Comparison of ENCODE assay signal across 2 cellular contexts in the genomic region with DNA sequence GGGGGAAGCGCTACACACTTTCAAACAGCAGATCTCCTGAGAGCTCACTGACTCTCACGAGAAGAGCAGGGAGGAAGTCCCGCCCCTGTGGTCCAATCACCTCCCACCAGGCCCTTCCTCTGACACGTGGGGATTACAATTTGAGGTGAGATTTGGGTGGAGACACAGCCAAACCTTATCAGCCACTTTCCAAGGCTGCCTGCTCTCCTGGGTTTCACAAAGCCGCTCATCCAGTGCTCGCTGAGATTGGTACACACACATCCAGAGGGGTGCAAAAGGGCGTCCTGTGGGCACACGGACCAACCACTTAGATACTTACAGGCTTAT.
TF ChIP-seq lines count a peak whose summit lies in the region.

No MANE protein-coding gene starts in this region.

TF ChIP-seq in HCT116, 20 proteins besides CTCF, POLR2A, EP300 and RAD21:
- no peak for TF ChIP-seq ZFX (IDR thresholded peaks at IDR 0.05)
- no peak for TF ChIP-seq ZNF274 (IDR thresholded peaks at IDR 0.05; ENCODE audit: low read depth, low read length)
- TF ChIP-seq CEBPB (IDR thresholded peaks at IDR 0.05; ENCODE audit: low read depth): no peak
- TF ChIP-seq, protein P1, sequence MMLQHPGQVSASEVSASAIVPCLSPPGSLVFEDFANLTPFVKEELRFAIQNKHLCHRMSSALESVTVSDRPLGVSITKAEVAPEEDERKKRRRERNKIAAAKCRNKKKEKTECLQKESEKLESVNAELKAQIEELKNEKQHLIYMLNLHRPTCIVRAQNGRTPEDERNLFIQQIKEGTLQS (IDR thresholded peaks at IDR 0.05): no peak

TF ChIP-seq in K562, 482 proteins besides CTCF, POLR2A, EP300 and RAD21:
- TF ChIP-seq, protein P2, sequence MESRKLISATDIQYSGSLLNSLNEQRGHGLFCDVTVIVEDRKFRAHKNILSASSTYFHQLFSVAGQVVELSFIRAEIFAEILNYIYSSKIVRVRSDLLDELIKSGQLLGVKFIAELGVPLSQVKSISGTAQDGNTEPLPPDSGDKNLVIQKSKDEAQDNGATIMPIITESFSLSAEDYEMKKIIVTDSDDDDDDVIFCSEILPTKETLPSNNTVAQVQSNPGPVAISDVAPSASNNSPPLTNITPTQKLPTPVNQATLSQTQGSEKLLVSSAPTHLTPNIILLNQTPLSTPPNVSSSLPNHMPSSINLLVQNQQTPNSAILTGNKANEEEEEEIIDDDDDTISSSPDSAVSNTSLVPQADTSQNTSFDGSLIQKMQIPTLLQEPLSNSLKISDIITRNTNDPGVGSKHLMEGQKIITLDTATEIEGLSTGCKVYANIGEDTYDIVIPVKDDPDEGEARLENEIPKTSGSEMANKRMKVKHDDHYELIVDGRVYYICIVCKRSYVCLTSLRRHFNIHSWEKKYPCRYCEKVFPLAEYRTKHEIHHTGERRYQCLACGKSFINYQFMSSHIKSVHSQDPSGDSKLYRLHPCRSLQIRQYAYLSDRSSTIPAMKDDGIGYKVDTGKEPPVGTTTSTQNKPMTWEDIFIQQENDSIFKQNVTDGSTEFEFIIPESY (CRISPR knock-in tag; IDR thresholded peaks at IDR 0.05): peak; percentile 48; the same call in 1 of the 2 replicates
- TF ChIP-seq CBFA2T3 (IDR thresholded peaks at IDR 0.05): peak; percentile 8; the same call in 1 of the 2 replicates
- TF ChIP-seq, protein P3, sequence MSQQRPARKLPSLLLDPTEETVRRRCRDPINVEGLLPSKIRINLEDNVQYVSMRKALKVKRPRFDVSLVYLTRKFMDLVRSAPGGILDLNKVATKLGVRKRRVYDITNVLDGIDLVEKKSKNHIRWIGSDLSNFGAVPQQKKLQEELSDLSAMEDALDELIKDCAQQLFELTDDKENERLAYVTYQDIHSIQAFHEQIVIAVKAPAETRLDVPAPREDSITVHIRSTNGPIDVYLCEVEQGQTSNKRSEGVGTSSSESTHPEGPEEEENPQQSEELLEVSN (IDR thresholded peaks at IDR 0.05; ENCODE audit: borderline replicate concordance in 1 of 2, extremely low read depth in 1 of 2, insufficient read depth in 1 of 2, insufficient read length in 1 of 2, low read depth in 1 of 2, low read length in 1 of 2, poor library complexity in 1 of 2, severe bottlenecking in 1 of 2): peak in 1 of 2 experiments; percentile 69
- TF ChIP-seq, protein P4, sequence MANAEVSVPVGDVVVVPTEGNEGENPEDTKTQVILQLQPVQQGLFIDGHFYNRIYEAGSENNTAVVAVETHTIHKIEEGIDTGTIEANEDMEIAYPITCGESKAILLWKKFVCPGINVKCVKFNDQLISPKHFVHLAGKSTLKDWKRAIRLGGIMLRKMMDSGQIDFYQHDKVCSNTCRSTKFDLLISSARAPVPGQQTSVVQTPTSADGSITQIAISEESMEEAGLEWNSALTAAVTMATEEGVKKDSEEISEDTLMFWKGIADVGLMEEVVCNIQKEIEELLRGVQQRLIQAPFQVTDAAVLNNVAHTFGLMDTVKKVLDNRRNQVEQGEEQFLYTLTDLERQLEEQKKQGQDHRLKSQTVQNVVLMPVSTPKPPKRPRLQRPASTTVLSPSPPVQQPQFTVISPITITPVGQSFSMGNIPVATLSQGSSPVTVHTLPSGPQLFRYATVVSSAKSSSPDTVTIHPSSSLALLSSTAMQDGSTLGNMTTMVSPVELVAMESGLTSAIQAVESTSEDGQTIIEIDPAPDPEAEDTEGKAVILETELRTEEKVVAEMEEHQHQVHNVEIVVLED (CRISPR knock-in tag; IDR thresholded peaks at IDR 0.05): no peak
- TF ChIP-seq, protein P5, sequence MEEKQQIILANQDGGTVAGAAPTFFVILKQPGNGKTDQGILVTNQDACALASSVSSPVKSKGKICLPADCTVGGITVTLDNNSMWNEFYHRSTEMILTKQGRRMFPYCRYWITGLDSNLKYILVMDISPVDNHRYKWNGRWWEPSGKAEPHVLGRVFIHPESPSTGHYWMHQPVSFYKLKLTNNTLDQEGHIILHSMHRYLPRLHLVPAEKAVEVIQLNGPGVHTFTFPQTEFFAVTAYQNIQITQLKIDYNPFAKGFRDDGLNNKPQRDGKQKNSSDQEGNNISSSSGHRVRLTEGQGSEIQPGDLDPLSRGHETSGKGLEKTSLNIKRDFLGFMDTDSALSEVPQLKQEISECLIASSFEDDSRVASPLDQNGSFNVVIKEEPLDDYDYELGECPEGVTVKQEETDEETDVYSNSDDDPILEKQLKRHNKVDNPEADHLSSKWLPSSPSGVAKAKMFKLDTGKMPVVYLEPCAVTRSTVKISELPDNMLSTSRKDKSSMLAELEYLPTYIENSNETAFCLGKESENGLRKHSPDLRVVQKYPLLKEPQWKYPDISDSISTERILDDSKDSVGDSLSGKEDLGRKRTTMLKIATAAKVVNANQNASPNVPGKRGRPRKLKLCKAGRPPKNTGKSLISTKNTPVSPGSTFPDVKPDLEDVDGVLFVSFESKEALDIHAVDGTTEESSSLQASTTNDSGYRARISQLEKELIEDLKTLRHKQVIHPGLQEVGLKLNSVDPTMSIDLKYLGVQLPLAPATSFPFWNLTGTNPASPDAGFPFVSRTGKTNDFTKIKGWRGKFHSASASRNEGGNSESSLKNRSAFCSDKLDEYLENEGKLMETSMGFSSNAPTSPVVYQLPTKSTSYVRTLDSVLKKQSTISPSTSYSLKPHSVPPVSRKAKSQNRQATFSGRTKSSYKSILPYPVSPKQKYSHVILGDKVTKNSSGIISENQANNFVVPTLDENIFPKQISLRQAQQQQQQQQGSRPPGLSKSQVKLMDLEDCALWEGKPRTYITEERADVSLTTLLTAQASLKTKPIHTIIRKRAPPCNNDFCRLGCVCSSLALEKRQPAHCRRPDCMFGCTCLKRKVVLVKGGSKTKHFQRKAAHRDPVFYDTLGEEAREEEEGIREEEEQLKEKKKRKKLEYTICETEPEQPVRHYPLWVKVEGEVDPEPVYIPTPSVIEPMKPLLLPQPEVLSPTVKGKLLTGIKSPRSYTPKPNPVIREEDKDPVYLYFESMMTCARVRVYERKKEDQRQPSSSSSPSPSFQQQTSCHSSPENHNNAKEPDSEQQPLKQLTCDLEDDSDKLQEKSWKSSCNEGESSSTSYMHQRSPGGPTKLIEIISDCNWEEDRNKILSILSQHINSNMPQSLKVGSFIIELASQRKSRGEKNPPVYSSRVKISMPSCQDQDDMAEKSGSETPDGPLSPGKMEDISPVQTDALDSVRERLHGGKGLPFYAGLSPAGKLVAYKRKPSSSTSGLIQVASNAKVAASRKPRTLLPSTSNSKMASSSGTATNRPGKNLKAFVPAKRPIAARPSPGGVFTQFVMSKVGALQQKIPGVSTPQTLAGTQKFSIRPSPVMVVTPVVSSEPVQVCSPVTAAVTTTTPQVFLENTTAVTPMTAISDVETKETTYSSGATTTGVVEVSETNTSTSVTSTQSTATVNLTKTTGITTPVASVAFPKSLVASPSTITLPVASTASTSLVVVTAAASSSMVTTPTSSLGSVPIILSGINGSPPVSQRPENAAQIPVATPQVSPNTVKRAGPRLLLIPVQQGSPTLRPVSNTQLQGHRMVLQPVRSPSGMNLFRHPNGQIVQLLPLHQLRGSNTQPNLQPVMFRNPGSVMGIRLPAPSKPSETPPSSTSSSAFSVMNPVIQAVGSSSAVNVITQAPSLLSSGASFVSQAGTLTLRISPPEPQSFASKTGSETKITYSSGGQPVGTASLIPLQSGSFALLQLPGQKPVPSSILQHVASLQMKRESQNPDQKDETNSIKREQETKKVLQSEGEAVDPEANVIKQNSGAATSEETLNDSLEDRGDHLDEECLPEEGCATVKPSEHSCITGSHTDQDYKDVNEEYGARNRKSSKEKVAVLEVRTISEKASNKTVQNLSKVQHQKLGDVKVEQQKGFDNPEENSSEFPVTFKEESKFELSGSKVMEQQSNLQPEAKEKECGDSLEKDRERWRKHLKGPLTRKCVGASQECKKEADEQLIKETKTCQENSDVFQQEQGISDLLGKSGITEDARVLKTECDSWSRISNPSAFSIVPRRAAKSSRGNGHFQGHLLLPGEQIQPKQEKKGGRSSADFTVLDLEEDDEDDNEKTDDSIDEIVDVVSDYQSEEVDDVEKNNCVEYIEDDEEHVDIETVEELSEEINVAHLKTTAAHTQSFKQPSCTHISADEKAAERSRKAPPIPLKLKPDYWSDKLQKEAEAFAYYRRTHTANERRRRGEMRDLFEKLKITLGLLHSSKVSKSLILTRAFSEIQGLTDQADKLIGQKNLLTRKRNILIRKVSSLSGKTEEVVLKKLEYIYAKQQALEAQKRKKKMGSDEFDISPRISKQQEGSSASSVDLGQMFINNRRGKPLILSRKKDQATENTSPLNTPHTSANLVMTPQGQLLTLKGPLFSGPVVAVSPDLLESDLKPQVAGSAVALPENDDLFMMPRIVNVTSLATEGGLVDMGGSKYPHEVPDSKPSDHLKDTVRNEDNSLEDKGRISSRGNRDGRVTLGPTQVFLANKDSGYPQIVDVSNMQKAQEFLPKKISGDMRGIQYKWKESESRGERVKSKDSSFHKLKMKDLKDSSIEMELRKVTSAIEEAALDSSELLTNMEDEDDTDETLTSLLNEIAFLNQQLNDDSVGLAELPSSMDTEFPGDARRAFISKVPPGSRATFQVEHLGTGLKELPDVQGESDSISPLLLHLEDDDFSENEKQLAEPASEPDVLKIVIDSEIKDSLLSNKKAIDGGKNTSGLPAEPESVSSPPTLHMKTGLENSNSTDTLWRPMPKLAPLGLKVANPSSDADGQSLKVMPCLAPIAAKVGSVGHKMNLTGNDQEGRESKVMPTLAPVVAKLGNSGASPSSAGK (IDR thresholded peaks at IDR 0.05): peak; percentile 59
- peak; percentile 79 for TF ChIP-seq L3MBTL2 (IDR thresholded peaks at IDR 0.05)
- TF ChIP-seq KDM4B (IDR thresholded peaks at IDR 0.05; ENCODE audit: borderline replicate concordance in 2 of 2, low read depth in 1 of 2): no peak
- TF ChIP-seq CHD2 (IDR thresholded peaks at IDR 0.05; ENCODE audit: low read depth, low read length): peak; percentile 89
